ENCODE assay signal across 10 cellular contexts in genomic region chr3:10455515-10455914, GRCh38. TPM values are rescaled to one million over a fixed set of nuclear protein-coding genes. Genes with fewer than 3 reads are reported as not detected.
"Had no signal": no experiment of that assay in that cellular context is flagged by ENCODE, and none has a peak within 500 bp of the region (broad histone marks: within the 10 kb centered on the region; RNA-seq: fewer than 3 reads in every experiment).

No MANE protein-coding gene starts in this region.

- H3K4me1 ChIP-seq: HAP-1 had no signal

- H3K9ac ChIP-seq: GM23248 had no signal

- ATAC-seq: HCT116, K562 had no signal

- DNase-seq: GM23248, GOT3, H7, HFFc6, IMR-90, KG1 had no signal

- H3K27ac ChIP-seq: GM23248, HL-60 had no signal

- H3K4me3 ChIP-seq: GM23248, HAP-1, K562 had no signal

- H3K36me3 ChIP-seq: HAP-1 had no signal

- H2AFZ ChIP-seq: GM23248 had no signal

- H3K9me3 ChIP-seq: HAP-1 had no signal

- FAIRE-seq: K562 had no signal

RNA-seq across cellular contexts. Expression of gene ATP2B2, which starts 49.9 kb away (rescaled TPM):
- total RNA-seq: GM23248, HFFc6, K562 had no signal
- polyA plus RNA-seq: GM23248 had no signal
